ENCODE assay signal across 37 cellular contexts in genomic region chr5:124318661-124319060, GRCh38.
"Had no signal": no experiment of that assay in that cellular context is flagged by ENCODE, and none has a peak within 500 bp of the region (broad histone marks: within the 10 kb centered on the region; RNA-seq: fewer than 3 reads in every experiment).

No MANE protein-coding gene starts in this region.

- H3K4me3 ChIP-seq: ascending aorta, cardiac muscle cell had no signal

- H3K27ac Mint-ChIP-seq: activated CD4-positive, alpha-beta memory T cell treated with anti-CD3 and anti-CD28 coated beads, Interleukin-2, amount 10 ng/mL, durations not matched to agents 7 days and 5 days; activated CD4-positive, alpha-beta T cell treated with anti-CD3 and anti-CD28 coated beads for 36 hours; activated CD4-positive, alpha-beta T cell treated with anti-CD3 and anti-CD28 coated beads, Interleukin-2, amount 10 ng/mL, durations not matched to agents 7 days and 5 days; activated CD8-positive, alpha-beta memory T cell treated with anti-CD3 and anti-CD28 coated beads, Interleukin-2, amount 10 ng/mL, durations not matched to agents 7 days and 5 days; activated CD8-positive, alpha-beta T cell treated with anti-CD3 and anti-CD28 coated beads, Interleukin-2, amount 10 ng/mL, durations not matched to agents 7 days and 5 days; activated naive CD4-positive, alpha-beta T cell treated with anti-CD3 and anti-CD28 coated beads, Interleukin-2, amount 10 ng/mL, durations not matched to agents 7 days and 5 days; activated naive CD4-positive, alpha-beta T cell treated with anti-CD3 and anti-CD28 coated beads, Interleukin-2, amount 50 U/mL, for 24 hours; activated naive CD8-positive, alpha-beta T cell; activated naive CD8-positive, alpha-beta T cell treated with anti-CD3 and anti-CD28 coated beads, Interleukin-2, amount 10 ng/mL, durations not matched to agents 7 days and 5 days; activated naive CD8-positive, alpha-beta T cell treated with anti-CD3 and anti-CD28 coated beads, Interleukin-2, amount 50 U/mL, for 24 hours; activated T-cell treated with anti-CD3 and anti-CD28 coated beads, Interleukin-2, amount 50 U/mL, for 24 hours; activated T-helper 2 cell treated with anti-CD3 and anti-CD28 coated beads, Interferon-gamma antibody, Interleukin-2, Interleukin-4, amounts not matched to agents 10 μg/mL and 5 μg/mL and 100 μg/mL, durations not matched to agents 14 hours and 24 hours and 36 hours; T-helper 1 cell treated with Interleukin-12 subunit alpha and Interleukin-12 subunit beta and Interleukin-4 antibody, amounts not matched to agents 30 μg/mL and 1 μg/mL, for 36 hours; T-helper 2 cell treated with Interferon-gamma antibody and Interleukin-4, amounts not matched to agents 5 μg/mL and 100 μg/mL, for 36 hours had no signal

- H3K9me3 Mint-ChIP-seq: activated CD4-positive, alpha-beta memory T cell treated with anti-CD3 and anti-CD28 coated beads, Interleukin-2, amount 10 ng/mL, durations not matched to agents 7 days and 5 days; activated CD4-positive, alpha-beta T cell treated with anti-CD3 and anti-CD28 coated beads, Interleukin-2, amount 10 ng/mL, durations not matched to agents 7 days and 5 days; activated naive CD4-positive, alpha-beta T cell treated with anti-CD3 and anti-CD28 coated beads, Interleukin-2, amount 10 ng/mL, durations not matched to agents 7 days and 5 days; activated naive CD4-positive, alpha-beta T cell treated with anti-CD3 and anti-CD28 coated beads, Interleukin-2, amount 50 U/mL, for 24 hours; activated T-helper 2 cell treated with anti-CD3 and anti-CD28 coated beads, Interferon-gamma antibody, Interleukin-2, Interleukin-4, amounts not matched to agents 10 μg/mL and 5 μg/mL and 100 μg/mL, durations not matched to agents 14 hours and 24 hours and 36 hours; T-helper 1 cell treated with Interleukin-12 subunit alpha and Interleukin-12 subunit beta and Interleukin-4 antibody, amounts not matched to agents 30 μg/mL and 1 μg/mL, for 36 hours; T-helper 2 cell treated with Interferon-gamma antibody and Interleukin-4, amounts not matched to agents 5 μg/mL and 100 μg/mL, for 36 hours had no signal

- H3K36me3 ChIP-seq: ascending aorta, cardiac muscle cell had no signal

- H3K27me3 Mint-ChIP-seq: activated CD4-positive, alpha-beta memory T cell treated with anti-CD3 and anti-CD28 coated beads, Interleukin-2, amount 10 ng/mL, durations not matched to agents 7 days and 5 days; activated CD4-positive, alpha-beta T cell treated with anti-CD3 and anti-CD28 coated beads for 36 hours; activated CD4-positive, alpha-beta T cell treated with anti-CD3 and anti-CD28 coated beads, Interleukin-2, amount 10 ng/mL, durations not matched to agents 7 days and 5 days; activated CD8-positive, alpha-beta memory T cell treated with anti-CD3 and anti-CD28 coated beads, Interleukin-2, amount 10 ng/mL, durations not matched to agents 7 days and 5 days; activated naive CD4-positive, alpha-beta T cell treated with anti-CD3 and anti-CD28 coated beads, Interleukin-2, amount 10 ng/mL, durations not matched to agents 7 days and 5 days; activated naive CD4-positive, alpha-beta T cell treated with anti-CD3 and anti-CD28 coated beads, Interleukin-2, amount 50 U/mL, for 24 hours; activated naive CD8-positive, alpha-beta T cell treated with anti-CD3 and anti-CD28 coated beads, Interleukin-2, amount 10 ng/mL, durations not matched to agents 7 days and 5 days; activated T-cell treated with anti-CD3 and anti-CD28 coated beads, Interleukin-2, amount 50 U/mL, for 24 hours; brain; central memory CD8-positive, alpha-beta T cell had no signal

- H3K9me3 ChIP-seq: ascending aorta had no signal

- H3K27ac ChIP-seq: ascending aorta, cardiac muscle cell, VCaP had no signal

- DNase-seq: activated CD4-positive, alpha-beta memory T cell treated with anti-CD3 and anti-CD28 coated beads, Interleukin-2, amount 10 ng/mL, durations not matched to agents 7 days and 5 days; activated CD4-positive, alpha-beta T cell treated with anti-CD3 and anti-CD28 coated beads for 1 hour; activated CD4-positive, alpha-beta T cell treated with anti-CD3 and anti-CD28 coated beads for 36 hours; activated CD4-positive, alpha-beta T cell treated with anti-CD3 and anti-CD28 coated beads for 48 hours; activated CD4-positive, alpha-beta T cell treated with anti-CD3 and anti-CD28 coated beads, Interleukin-2, amount 10 ng/mL, durations not matched to agents 7 days and 5 days; activated CD4-positive, alpha-beta T cell treated with anti-CD3 and anti-CD28 coated beads, Interleukin-2, amount 50 U/mL, for 48 hours; activated CD4-positive, CD25-positive, alpha-beta regulatory T cell; activated CD8-positive, alpha-beta memory T cell treated with anti-CD3 and anti-CD28 coated beads for 24 hours; activated CD8-positive, alpha-beta memory T cell treated with anti-CD3 and anti-CD28 coated beads, Interleukin-2, amount 10 ng/mL, durations not matched to agents 7 days and 5 days; activated CD8-positive, alpha-beta memory T cell treated with anti-CD3 and anti-CD28 coated beads, Interleukin-2, amount 50 U/mL, for 48 hours; activated CD8-positive, alpha-beta T cell treated with anti-CD3 and anti-CD28 coated beads, Interleukin-2, amount 10 ng/mL, durations not matched to agents 7 days and 5 days; activated effector memory CD4-positive, alpha-beta T cell treated with Interleukin-2 at 50 U/mL for 16 hours; activated gamma-delta T cell; activated naive CD4-positive, alpha-beta T cell treated with anti-CD3 and anti-CD28 coated beads, Interleukin-2, amount 10 ng/mL, durations not matched to agents 7 days and 5 days; activated naive CD4-positive, alpha-beta T cell treated with Interleukin-2 at 50 U/mL for 16 hours; activated naive CD8-positive, alpha-beta T cell treated with anti-CD3 and anti-CD28 coated beads, Interleukin-2, amount 10 ng/mL, durations not matched to agents 7 days and 5 days; activated naive CD8-positive, alpha-beta T cell treated with anti-CD3 and anti-CD28 coated beads, Interleukin-2, amount 50 U/mL, for 24 hours; activated T-cell treated with anti-CD3 and anti-CD28 coated beads, Interleukin-2, amount 50 U/mL, for 24 hours; activated T-cell treated with anti-CD3 and anti-CD28 coated beads, Interleukin-2, amount 50 U/mL, for 48 hours; amygdala; anterior cingulate cortex; caudate nucleus; cerebellar nuclear complex; T-helper 1 cell; T-helper 2 cell; T-helper 9 cell had no signal

- H3K36me3 Mint-ChIP-seq: activated CD8-positive, alpha-beta memory T cell treated with anti-CD3 and anti-CD28 coated beads, Interleukin-2, amount 10 ng/mL, durations not matched to agents 7 days and 5 days; activated naive CD4-positive, alpha-beta T cell treated with anti-CD3 and anti-CD28 coated beads, Interleukin-2, amount 10 ng/mL, durations not matched to agents 7 days and 5 days; activated naive CD4-positive, alpha-beta T cell treated with anti-CD3 and anti-CD28 coated beads, Interleukin-2, amount 50 U/mL, for 24 hours; activated naive CD8-positive, alpha-beta T cell; activated naive CD8-positive, alpha-beta T cell treated with anti-CD3 and anti-CD28 coated beads, Interleukin-2, amount 10 ng/mL, durations not matched to agents 7 days and 5 days; brain had no signal

- H3K4me1 Mint-ChIP-seq: activated CD4-positive, alpha-beta memory T cell treated with anti-CD3 and anti-CD28 coated beads, Interleukin-2, amount 10 ng/mL, durations not matched to agents 7 days and 5 days; activated CD4-positive, alpha-beta T cell treated with anti-CD3 and anti-CD28 coated beads for 36 hours; activated CD4-positive, alpha-beta T cell treated with anti-CD3 and anti-CD28 coated beads, Interleukin-2, amount 10 ng/mL, durations not matched to agents 7 days and 5 days; activated CD8-positive, alpha-beta memory T cell treated with anti-CD3 and anti-CD28 coated beads, Interleukin-2, amount 10 ng/mL, durations not matched to agents 7 days and 5 days; activated naive CD4-positive, alpha-beta T cell treated with anti-CD3 and anti-CD28 coated beads, Interleukin-2, amount 10 ng/mL, durations not matched to agents 7 days and 5 days; activated naive CD4-positive, alpha-beta T cell treated with anti-CD3 and anti-CD28 coated beads, Interleukin-2, amount 50 U/mL, for 24 hours; activated naive CD8-positive, alpha-beta T cell treated with anti-CD3 and anti-CD28 coated beads, Interleukin-2, amount 10 ng/mL, durations not matched to agents 7 days and 5 days; activated naive CD8-positive, alpha-beta T cell treated with anti-CD3 and anti-CD28 coated beads, Interleukin-2, amount 50 U/mL, for 24 hours; central memory CD8-positive, alpha-beta T cell had no signal

- H3K27me3 ChIP-seq: ascending aorta, cardiac muscle cell had no signal

- H3K4me3 Mint-ChIP-seq: activated CD4-positive, alpha-beta memory T cell treated with anti-CD3 and anti-CD28 coated beads, Interleukin-2, amount 10 ng/mL, durations not matched to agents 7 days and 5 days; activated CD4-positive, alpha-beta T cell treated with anti-CD3 and anti-CD28 coated beads for 36 hours; activated CD4-positive, alpha-beta T cell treated with anti-CD3 and anti-CD28 coated beads, Interleukin-2, amount 10 ng/mL, durations not matched to agents 7 days and 5 days; activated CD8-positive, alpha-beta memory T cell treated with anti-CD3 and anti-CD28 coated beads, Interleukin-2, amount 10 ng/mL, durations not matched to agents 7 days and 5 days; activated CD8-positive, alpha-beta T cell treated with anti-CD3 and anti-CD28 coated beads, Interleukin-2, amount 10 ng/mL, durations not matched to agents 7 days and 5 days; activated naive CD4-positive, alpha-beta T cell treated with anti-CD3 and anti-CD28 coated beads, Interleukin-2, amount 10 ng/mL, durations not matched to agents 7 days and 5 days; activated naive CD4-positive, alpha-beta T cell treated with anti-CD3 and anti-CD28 coated beads, Interleukin-2, amount 50 U/mL, for 24 hours; activated naive CD8-positive, alpha-beta T cell; activated naive CD8-positive, alpha-beta T cell treated with anti-CD3 and anti-CD28 coated beads, Interleukin-2, amount 10 ng/mL, durations not matched to agents 7 days and 5 days; activated naive CD8-positive, alpha-beta T cell treated with anti-CD3 and anti-CD28 coated beads, Interleukin-2, amount 50 U/mL, for 24 hours; activated T-cell treated with anti-CD3 and anti-CD28 coated beads, Interleukin-2, amount 50 U/mL, for 24 hours; brain; central memory CD8-positive, alpha-beta T cell; T-helper 1 cell treated with Interleukin-12 subunit alpha and Interleukin-12 subunit beta and Interleukin-4 antibody, amounts not matched to agents 30 μg/mL and 1 μg/mL, for 36 hours; T-helper 2 cell treated with Interferon-gamma antibody and Interleukin-4, amounts not matched to agents 5 μg/mL and 100 μg/mL, for 36 hours had no signal

- H3K4me1 ChIP-seq: ascending aorta had no signal

- ATAC-seq: activated CD4-positive, alpha-beta T cell treated with anti-CD3 and anti-CD28 coated beads for 36 hours; activated CD4-positive, CD25-positive, alpha-beta regulatory T cell treated with anti-CD3 and anti-CD28 coated beads, Interleukin-2, amount 50 U/mL, for 24 hours; activated CD8-positive, alpha-beta memory T cell treated with anti-CD3 and anti-CD28 coated beads, Interleukin-2, amount 10 ng/mL, durations not matched to agents 7 days and 5 days; activated CD8-positive, alpha-beta T cell treated with anti-CD3 and anti-CD28 coated beads, Interleukin-2, amount 10 ng/mL, durations not matched to agents 7 days and 5 days; activated naive CD8-positive, alpha-beta T cell treated with anti-CD3 and anti-CD28 coated beads, Interleukin-2, amount 50 U/mL, for 24 hours had no signal
